ENCODE assay signal across 1 cellular context in genomic region chr11:64208796-64209562, GRCh38.
TF ChIP-seq lines count a peak whose summit lies in the region.

No MANE protein-coding gene starts in this region.

TF ChIP-seq in HepG2, 621 proteins besides CTCF, POLR2A, EP300 and RAD21:
- TF ChIP-seq ZMYM4 (CRISPR knock-in tag; IDR thresholded peaks at IDR 0.05) (no peak), ZIK1 (CRISPR knock-in tag; IDR thresholded peaks at IDR 0.05; ENCODE audit: borderline replicate concordance, low read depth) (no peak), ZNF558 (CRISPR knock-in tag; IDR thresholded peaks at IDR 0.05; ENCODE audit: borderline replicate concordance) (no peak), ZNF816 (CRISPR knock-in tag; IDR thresholded peaks at IDR 0.05; ENCODE audit: borderline replicate concordance) (no peak), ZBTB14 (CRISPR knock-in tag; IDR thresholded peaks at IDR 0.05) (no peak), IRF1 (CRISPR knock-in tag; IDR thresholded peaks at IDR 0.05; ENCODE audit: low read depth) (no peak), HOXA5 (CRISPR knock-in tag; IDR thresholded peaks at IDR 0.05) (no peak), CREM (IDR thresholded peaks at IDR 0.05) (no peak), CREM (CRISPR knock-in tag; IDR thresholded peaks at IDR 0.05) (no peak), ZFP62 (CRISPR knock-in tag; IDR thresholded peaks at IDR 0.05) (no peak), KLF11 (CRISPR knock-in tag; IDR thresholded peaks at IDR 0.05) (no peak), TEAD2 (CRISPR knock-in tag; IDR thresholded peaks at IDR 0.05) (no peak), GATAD1 (CRISPR knock-in tag; IDR thresholded peaks at IDR 0.05) (no peak), NFIC (IDR thresholded peaks at IDR 0.05; ENCODE audit: low read length) (no peak), REST (IDR thresholded peaks at IDR 0.05; ENCODE audit: borderline replicate concordance in 1 of 2, low read depth in 1 of 2, low read length in 2 of 2) (no peak), MEIS1 (CRISPR knock-in tag; IDR thresholded peaks at IDR 0.05; ENCODE audit: borderline replicate concordance) (no peak), PHB2 (IDR thresholded peaks at IDR 0.05; ENCODE audit: partially characterized antibody) (no peak), CREB1 (IDR thresholded peaks at IDR 0.05) (no peak), CREB1 (CRISPR knock-in tag; IDR thresholded peaks at IDR 0.05) (no peak), ZNF740 (CRISPR knock-in tag; IDR thresholded peaks at IDR 0.05) (no peak), ZNF234 (CRISPR knock-in tag; conservative IDR thresholded peaks at IDR 0.05) (no peak), ZNF615 (CRISPR knock-in tag; IDR thresholded peaks at IDR 0.05; ENCODE audit: borderline replicate concordance) (no peak)
